28 cellular contexts compared by ENCODE assay signal in the genomic region with DNA sequence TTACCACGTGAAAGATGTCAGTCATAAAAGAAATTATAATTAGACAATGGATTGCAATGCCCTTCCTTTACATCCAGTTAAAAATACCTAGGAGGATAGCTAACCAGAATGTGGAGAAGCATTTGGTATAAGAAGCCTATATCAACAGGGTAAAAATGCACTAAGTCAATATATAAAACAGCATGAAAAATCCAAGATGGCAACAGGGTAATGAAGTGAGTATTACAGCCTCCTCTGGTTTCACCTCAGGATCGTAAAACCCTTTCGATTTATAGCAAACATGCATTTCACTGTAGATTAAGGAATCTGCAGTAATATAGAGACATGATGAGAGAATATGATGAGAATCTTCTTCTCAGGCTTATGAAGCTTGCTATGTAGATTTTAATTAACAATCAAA.
"Had no signal": no experiment of that assay in that cellular context is flagged by ENCODE, and none has a peak within 500 bp of the region (broad histone marks: within the 10 kb centered on the region; RNA-seq: fewer than 3 reads in every experiment).

No MANE protein-coding gene starts in this region.

- H3K9me3 ChIP-seq: neutrophil, ovary, prostate gland, suprapubic skin, thoracic aorta, tibial artery, upper lobe of right lung, uterus had no signal

- H3K27ac ChIP-seq: left ventricle myocardium inferior, neural progenitor cell, neutrophil, ovary, prostate gland, skin epidermis, suprapubic skin, thoracic aorta, tibial artery, upper lobe of right lung, uterus had no signal

- H3K4me1 ChIP-seq: left ventricle myocardium inferior, prostate gland, suprapubic skin, tibial artery, upper lobe of right lung, uterus had no signal

- ATAC-seq: natural killer cell; right cardiac atrium; sciatic nerve; stimulated activated effector memory CD8-positive, alpha-beta T cell treated with anti-CD3 and anti-CD28 coated beads, Interleukin-12 subunit alpha, Interleukin-12 subunit beta, amount 100 ng/mL, for 72 hours; upper lobe of right lung had no signal

- H3K4me3 ChIP-seq: left ventricle myocardium inferior, lung, neural progenitor cell, ovary, prostate gland, skin epidermis, suprapubic skin, thoracic aorta, tibial artery, upper lobe of right lung, uterus had no signal

- H3K9ac ChIP-seq: neural progenitor cell had no signal

- H3K36me3 ChIP-seq: left ventricle myocardium inferior, neural progenitor cell, neutrophil, ovary, prostate gland, suprapubic skin, thoracic aorta, tibial artery, upper lobe of right lung, uterus had no signal

- DNase-seq: islet precursor cell; left ventricle myocardium inferior; mesendoderm; naive B cell; natural killer cell; nephron progenitor cell; occipital lobe; ovary; retina; right cardiac atrium; stimulated activated CD4-positive, alpha-beta T cell treated with anti-CD3 and anti-CD28 coated beads, Interleukin-12 subunit alpha, Interleukin-12 subunit beta, amount 100 ng/mL, for 4 hours; stimulated activated CD4-positive, alpha-beta T cell treated with anti-CD3 and anti-CD28 coated beads, Interleukin-15, amount 100 ng/mL, for 24 hours; stimulated activated CD4-positive, alpha-beta T cell treated with anti-CD3 and anti-CD28 coated beads, Interleukin-2, amount 100 ng/mL, for 24 hours; stimulated activated CD4-positive, alpha-beta T cell treated with anti-CD3 and anti-CD28 coated beads, Interleukin-4, amount 100 ng/mL, for 1 hour; stimulated activated naive CD4-positive, alpha-beta T cell; tibial artery; trophoblast cell; upper lobe of right lung; uterus had no signal
